ENCODE assay signal across 1 cellular context in the genomic region with DNA sequence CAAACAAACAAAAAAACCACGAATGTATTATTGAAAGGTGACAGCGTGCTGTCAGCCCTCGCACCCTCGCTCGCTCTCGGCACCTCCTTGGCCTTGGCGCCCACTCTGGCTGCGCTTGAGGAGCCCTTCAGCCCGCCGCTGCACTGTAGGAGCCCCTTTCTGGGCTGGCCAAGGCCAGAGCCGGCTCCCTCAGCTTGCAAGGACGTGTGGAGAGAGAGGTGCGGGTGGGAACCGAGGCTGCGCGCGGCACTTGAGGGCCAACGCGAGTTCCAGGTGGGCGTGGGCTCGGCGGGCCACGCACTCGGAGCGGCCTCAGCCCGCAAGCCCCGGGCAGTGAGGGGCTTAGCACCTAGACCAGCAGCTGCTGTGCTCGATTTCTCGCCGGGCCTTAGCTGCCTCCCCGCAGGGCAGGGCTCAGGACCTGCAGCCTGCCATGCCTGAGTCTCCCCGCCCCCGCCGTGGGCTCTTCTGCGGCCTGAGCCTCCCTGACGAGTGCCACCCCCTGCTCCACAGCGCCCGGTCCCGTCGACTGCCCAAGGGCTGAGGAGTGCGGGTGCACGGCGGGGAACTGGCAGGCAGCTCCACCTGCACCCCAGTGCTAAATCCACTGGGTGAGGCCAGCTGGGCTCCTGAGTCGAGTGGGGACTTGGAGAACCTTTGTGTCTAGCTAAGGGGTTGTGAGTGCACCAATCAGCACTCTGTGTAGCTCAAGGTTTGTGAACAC.
TF ChIP-seq lines count a peak whose summit lies in the region.

No MANE protein-coding gene starts in this region.

TF ChIP-seq in HepG2, 621 proteins besides CTCF, POLR2A, EP300 and RAD21 (continued from another document):
- TF ChIP-seq, protein P1, sequence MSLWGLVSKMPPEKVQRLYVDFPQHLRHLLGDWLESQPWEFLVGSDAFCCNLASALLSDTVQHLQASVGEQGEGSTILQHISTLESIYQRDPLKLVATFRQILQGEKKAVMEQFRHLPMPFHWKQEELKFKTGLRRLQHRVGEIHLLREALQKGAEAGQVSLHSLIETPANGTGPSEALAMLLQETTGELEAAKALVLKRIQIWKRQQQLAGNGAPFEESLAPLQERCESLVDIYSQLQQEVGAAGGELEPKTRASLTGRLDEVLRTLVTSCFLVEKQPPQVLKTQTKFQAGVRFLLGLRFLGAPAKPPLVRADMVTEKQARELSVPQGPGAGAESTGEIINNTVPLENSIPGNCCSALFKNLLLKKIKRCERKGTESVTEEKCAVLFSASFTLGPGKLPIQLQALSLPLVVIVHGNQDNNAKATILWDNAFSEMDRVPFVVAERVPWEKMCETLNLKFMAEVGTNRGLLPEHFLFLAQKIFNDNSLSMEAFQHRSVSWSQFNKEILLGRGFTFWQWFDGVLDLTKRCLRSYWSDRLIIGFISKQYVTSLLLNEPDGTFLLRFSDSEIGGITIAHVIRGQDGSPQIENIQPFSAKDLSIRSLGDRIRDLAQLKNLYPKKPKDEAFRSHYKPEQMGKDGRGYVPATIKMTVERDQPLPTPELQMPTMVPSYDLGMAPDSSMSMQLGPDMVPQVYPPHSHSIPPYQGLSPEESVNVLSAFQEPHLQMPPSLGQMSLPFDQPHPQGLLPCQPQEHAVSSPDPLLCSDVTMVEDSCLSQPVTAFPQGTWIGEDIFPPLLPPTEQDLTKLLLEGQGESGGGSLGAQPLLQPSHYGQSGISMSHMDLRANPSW (CRISPR knock-in tag; IDR thresholded peaks at IDR 0.05; ENCODE audit: borderline replicate concordance), result no peak
- no peak for TF ChIP-seq RFX1 (IDR thresholded peaks at IDR 0.05)
